Comparison of ENCODE assay signal across 9 cellular contexts in the genomic region with DNA sequence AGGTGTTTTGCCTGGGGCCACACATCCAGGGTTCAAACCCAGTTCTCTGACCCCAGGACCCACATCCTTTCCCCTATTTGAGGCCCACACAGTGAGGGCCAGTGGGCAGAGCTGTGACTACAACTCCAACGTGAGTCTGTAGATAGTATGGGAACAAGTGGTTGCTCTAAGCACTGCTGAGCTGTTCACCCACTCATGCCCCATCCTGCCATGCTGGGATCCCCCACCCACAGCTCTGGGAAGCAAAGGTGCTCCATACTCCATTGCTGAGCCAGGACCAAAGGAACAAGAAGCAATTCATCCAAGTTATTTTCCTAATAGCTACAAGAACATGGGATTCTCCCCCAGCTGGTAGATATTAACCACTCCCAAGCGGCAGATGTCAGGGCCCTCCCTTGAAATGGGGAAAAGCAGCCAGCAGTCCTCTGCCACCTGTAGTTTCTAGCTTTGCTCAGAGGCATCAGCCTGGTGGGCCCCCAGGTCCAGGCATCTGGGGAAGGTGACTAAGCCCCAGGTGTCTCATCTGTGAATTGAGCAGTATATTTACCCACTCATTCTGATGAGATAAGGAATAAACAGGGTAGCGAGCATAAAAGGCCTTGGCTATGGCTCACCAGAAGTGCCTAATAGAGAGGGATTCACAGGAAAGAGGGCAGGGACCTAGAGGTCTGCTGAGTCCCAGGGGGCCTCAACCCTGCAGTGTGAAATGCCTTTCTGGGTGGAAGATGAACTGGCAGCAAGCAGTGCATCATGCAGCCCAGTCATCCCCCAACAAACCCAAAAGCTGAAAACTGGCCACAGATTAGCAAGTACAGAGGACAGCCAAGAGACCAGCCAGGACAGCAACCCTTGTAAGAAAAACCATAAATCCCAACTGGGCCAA. TPM values are rescaled to one million over a fixed set of nuclear protein-coding genes. Genes with fewer than 3 reads are reported as not detected.
DNase-seq lines count a peak whose midpoint lies in the region; TF ChIP-seq lines count a peak whose summit lies in the region.
"Had no signal": no experiment of that assay in that cellular context is flagged by ENCODE, and none has a peak within 500 bp of the region (broad histone marks: within the 10 kb centered on the region; RNA-seq: fewer than 3 reads in every experiment).

No MANE protein-coding gene starts in this region.

- intact Hi-C loops in esophagus squamous epithelium (cut with DNase I) (loop anchor here (5.0 to 10.0 kb wide), 2 partner anchors 66 to 119 kb away; partner anchors contain the start of gene DUSP7), spleen (cut with DNase I; ENCODE audit: low total_unique reads) (loop anchor here (5.0 to 10.0 kb wide), 2 partner anchors 66 to 119 kb away; partner anchors contain the start of gene DUSP7)

- H2AFZ ChIP-seq in Karpas-422 (ENCODE audit: low read length) = no peak overlapping the region

- no peak overlapping the region for H3K4me3 ChIP-seq in Karpas-422 (ENCODE audit: low read length)
- no peak overlapping the region for H3K4me3 ChIP-seq in esophagus squamous epithelium
- H3K4me3 ChIP-seq in spleen = no peak overlapping the region

- no peaks in the 10 kb centered on the region for H3K79me2 ChIP-seq in Karpas-422 (ENCODE audit: low read length)

- H3K9ac ChIP-seq in Karpas-422 (ENCODE audit: low read length) = no peak overlapping the region

- no peak overlapping the region for H3K4me2 ChIP-seq in Karpas-422 (ENCODE audit: low read depth, low read length, poor library complexity, severe bottlenecking)

- H3K9me3 ChIP-seq in Karpas-422 (ENCODE audit: low read length) (no peaks in the 10 kb centered on the region), esophagus squamous epithelium (no peaks in the 10 kb centered on the region), spleen (no peaks in the 10 kb centered on the region)

- no peaks in the 10 kb centered on the region for H3K27me3 ChIP-seq in Karpas-422 (ENCODE audit: low read length)
- H3K27me3 ChIP-seq in esophagus squamous epithelium = no peaks in the 10 kb centered on the region
- H3K27me3 ChIP-seq in spleen (replicated peaks in 1 of 7) = no peaks in the 10 kb centered on the region

- H4K20me1 ChIP-seq in Karpas-422 (ENCODE audit: insufficient read depth, low read depth, low read length) = no peaks in the 10 kb centered on the region

- H3K4me1 ChIP-seq in Karpas-422 (ENCODE audit: low read length) = peaks cover 30% of the 10 kb centered on the region
- H3K4me1 ChIP-seq in esophagus squamous epithelium = peaks cover 15 to 58% (median 26%) of the 10 kb centered on the region in 3 donors
- peaks cover 11 to 66% (median 44%) of the 10 kb centered on the region in 6 donors for H3K4me1 ChIP-seq in spleen

- DNase-seq in DMS 273 (lab: John Stamatoyannopoulos, UW; ENCODE audit: unreplicated experiment) (peak; percentile 39), DMS 273 treated with DMSO at 0.1 percent for 48 hours (lab: John Stamatoyannopoulos, UW) (no peak), Karpas-422 (no peak), esophagus squamous epithelium (lab: John Stamatoyannopoulos, UW) (no peak), spleen (peak; percentile 47), hepatic stellate cell (ENCODE audit: low spot score) (no peak)
- no peak for DNase-seq in stimulated activated CD8-positive, alpha-beta memory T cell treated with anti-CD3 and anti-CD28 coated beads, Interleukin-4, amount 100 ng/mL, for 48 hours
- DNase-seq in stimulated activated CD4-positive, alpha-beta T cell treated with anti-CD3 and anti-CD28 coated beads, Interleukin-1b, Interleukin-23, amount 100 ng/mL, for 48 hours = no peak

- no peaks in the 10 kb centered on the region for H3K9me2 ChIP-seq in Karpas-422 (replicated peaks; ENCODE audit: insufficient read depth, low read length)

- peak overlapping the region; percentile 58 for H3K27ac ChIP-seq in Karpas-422 (ENCODE audit: low read length)
- peak overlapping the region; percentile 42 to 70 (median 52) for H3K27ac ChIP-seq in esophagus squamous epithelium
- peak overlapping the region; percentile 72 to 88 (median 84) for H3K27ac ChIP-seq in spleen
- H3K27ac ChIP-seq: 22Rv1 had no signal

- TF ChIP-seq CTCF in esophagus squamous epithelium (IDR thresholded peaks at IDR 0.05) (no peak), spleen (IDR thresholded peaks at IDR 0.05 in 8 of 11, conservative IDR thresholded peaks at IDR 0.05 in 3 of 11) (no peak)

- H3K36me3 ChIP-seq in Karpas-422 (ENCODE audit: insufficient read depth, low read length) = 0 out of 2 replicates have a peak, but pooled peaks cover 3% of the 10 kb centered on the region
- no peaks in the 10 kb centered on the region for H3K36me3 ChIP-seq in esophagus squamous epithelium
- H3K36me3 ChIP-seq in spleen = peaks cover 0 to 15% (median 0%) of the 10 kb centered on the region in 6 donors

- TF ChIP-seq POLR2A in esophagus squamous epithelium (IDR thresholded peaks at IDR 0.05) (no peak), spleen (IDR thresholded peaks at IDR 0.05) (no peak)

- WGBS in esophagus squamous epithelium, 2 donors = 48 to 50% methylated on average over 1 to 3 of the region's 3 CpGs
- 42 to 59% (median 57%) methylated on average over 3 of the region's 3 CpGs for WGBS in spleen, 5 donors

RNA-seq across cellular contexts. Expression of gene POC1A, which starts 33.4 kb away (rescaled TPM):
- 12.7 and 18.6 TPM in 2 replicates for total RNA-seq in Karpas-422 (2014; rRNA removed; shearing (Covaris generic); ENCODE audit: low replicate concordance)
- total RNA-seq in esophagus squamous epithelium (10 to 100 TPM in 1 of 4 donors, 1 to 10 TPM in 3; 2.7 to 10.3 (median 4.8) TPM), spleen (1 to 10 TPM; 1.6 to 4.4 (median 2.5) TPM)
- 1 to 10 TPM; 2.4 to 3.2 (median 3.2) TPM for polyA plus RNA-seq in spleen

Comparison
In these comparisons a context has a peak if more than half of its experiments do, and no peak if none do; other contexts are left out.
1. DNase-seq: peak in DMS 273 (single experiment) and spleen (single experiment); none in DMS 273 treated with DMSO at 0.1 percent for 48 hours (single experiment), Karpas-422 (single experiment), esophagus squamous epithelium (single experiment), stimulated activated CD8-positive, alpha-beta memory T cell treated with anti-CD3 and anti-CD28 coated beads, Interleukin-4, amount 100 ng/mL, for 48 hours (single experiment), hepatic stellate cell (single experiment) and stimulated activated CD4-positive, alpha-beta T cell treated with anti-CD3 and anti-CD28 coated beads, Interleukin-1b, Interleukin-23, amount 100 ng/mL, for 48 hours (single experiment).
2. Peak in every context shown above with its lines, with median percentiles within 50 percentile points of each other: H3K27ac ChIP-seq.